In the genomic region with DNA sequence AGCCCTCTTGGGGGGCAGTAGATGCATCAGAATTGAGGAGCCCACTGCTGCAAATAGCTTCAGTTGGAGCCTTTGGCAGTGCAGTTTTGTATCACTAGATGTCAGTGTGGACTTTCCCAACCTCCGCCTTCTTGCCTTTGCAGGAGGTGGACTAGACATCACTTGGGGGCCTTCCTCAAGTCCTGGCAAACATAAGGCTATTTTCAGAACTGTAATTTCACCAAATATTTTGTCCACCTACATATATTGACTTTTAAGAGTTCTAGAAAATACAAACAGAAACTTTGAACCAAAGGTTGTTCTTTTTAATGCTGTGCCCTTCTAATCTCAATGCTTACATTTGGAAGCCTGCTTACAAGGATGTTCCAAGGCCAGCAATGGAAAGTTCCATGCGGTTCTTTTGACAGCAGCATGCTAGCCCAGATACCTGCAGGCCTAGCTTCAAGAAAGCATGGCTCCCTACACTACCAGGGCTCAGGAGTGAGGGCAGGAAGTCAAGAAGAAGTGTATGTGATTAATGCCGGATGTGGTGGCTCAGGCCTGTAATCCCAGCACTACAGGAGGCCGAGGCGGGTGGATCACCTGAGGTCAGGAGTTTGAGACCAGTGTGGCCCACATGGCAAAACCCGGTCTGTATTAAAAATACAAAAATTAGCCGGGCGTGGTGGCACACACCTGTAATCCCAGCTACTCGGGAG, we compare ENCODE assay signal across 8 cellular contexts. TPM values are rescaled to one million over a fixed set of nuclear protein-coding genes. Genes with fewer than 3 reads are reported as not detected.
DNase-seq lines count a peak whose midpoint lies in the region; ATAC-seq and TF ChIP-seq lines count a peak whose summit lies in the region.
"Had no signal": no experiment of that assay in that cellular context is flagged by ENCODE, and none has a peak within 500 bp of the region (broad histone marks: within the 10 kb centered on the region; RNA-seq: fewer than 3 reads in every experiment).

No MANE protein-coding gene starts in this region.

- POLR2A ChIA-PET in OCI-LY7 (lab: Charles Lee) = interaction anchor here (0.5 to 3.9 kb wide), 12 partner anchors 14 to 288 kb away, joined by 3 to 31 read pairs (median 4); no protein-coding TSS in a partner anchor

- H3K4me3 ChIP-seq in OCI-LY7 (ENCODE audit: low read depth, low read length, poor library complexity, severe bottlenecking) (peak overlapping the region; percentile 51), parathyroid adenoma (ENCODE audit: low read depth, low read length) (no peak overlapping the region)

- no peaks in the 10 kb centered on the region for H3K9me3 Mint-ChIP-seq in activated T-helper 2 cell treated with anti-CD3 and anti-CD28 coated beads, Interferon-gamma antibody, Interleukin-2, Interleukin-4, amounts not matched to agents 10 μg/mL and 5 μg/mL and 100 μg/mL, durations not matched to agents 14 hours and 24 hours and 36 hours
- H3K9me3 Mint-ChIP-seq: dendritic cell treated with granulocyte-macrophage colony-stimulating factor and Interleukin-4, amounts not matched to agents 40 ng/mL and 50 ng/mL, for 4 days had no signal

- H3K4me2 ChIP-seq in OCI-LY7 (ENCODE audit: low read length) (peak overlapping the region; percentile 80), parathyroid adenoma (ENCODE audit: low read length) (no peak overlapping the region)

- H3K9me2 ChIP-seq in OCI-LY7 (ENCODE audit: insufficient read depth, low read length) = no peaks in the 10 kb centered on the region

- BruUV-seq in OCI-LY7 (replicated peaks; lab: Mats Ljungman, UMichigan) = no TSS peak

- H3K9ac ChIP-seq in parathyroid adenoma = no peak overlapping the region

- H3K9me3 ChIP-seq in OCI-LY7 (ENCODE audit: low read length) (no peaks in the 10 kb centered on the region; the same call in 1 of the 2 replicates), parathyroid adenoma (ENCODE audit: control insufficient read depth, low read length) (no peaks in the 10 kb centered on the region)

- no peak overlapping the region for H3K27ac Mint-ChIP-seq in activated T-helper 2 cell treated with anti-CD3 and anti-CD28 coated beads, Interferon-gamma antibody, Interleukin-2, Interleukin-4, amounts not matched to agents 10 μg/mL and 5 μg/mL and 100 μg/mL, durations not matched to agents 14 hours and 24 hours and 36 hours
- H3K27ac Mint-ChIP-seq: dendritic cell treated with granulocyte-macrophage colony-stimulating factor and Interleukin-4, amounts not matched to agents 40 ng/mL and 50 ng/mL, for 4 days had no signal

- H4K20me1 ChIP-seq in OCI-LY7 (ENCODE audit: insufficient read depth, low read length) = no peaks in the 10 kb centered on the region

- peak overlapping the region; percentile 81 for H3K27ac ChIP-seq in OCI-LY7 (ENCODE audit: low read depth, low read length, poor library complexity, severe bottlenecking)
- H3K27ac ChIP-seq in parathyroid adenoma = no peak overlapping the region

- no peaks in the 10 kb centered on the region for H3K27me3 Mint-ChIP-seq in activated T-helper 2 cell treated with anti-CD3 and anti-CD28 coated beads, Interferon-gamma antibody, Interleukin-2, Interleukin-4, amounts not matched to agents 10 μg/mL and 5 μg/mL and 100 μg/mL, durations not matched to agents 14 hours and 24 hours and 36 hours (ENCODE audit: low read depth)
- H3K27me3 Mint-ChIP-seq: dendritic cell treated with granulocyte-macrophage colony-stimulating factor and Interleukin-4, amounts not matched to agents 40 ng/mL and 50 ng/mL, for 4 days had no signal

- no peak overlapping the region for H3K4me3 Mint-ChIP-seq in activated T-helper 2 cell treated with anti-CD3 and anti-CD28 coated beads, Interferon-gamma antibody, Interleukin-2, Interleukin-4, amounts not matched to agents 10 μg/mL and 5 μg/mL and 100 μg/mL, durations not matched to agents 14 hours and 24 hours and 36 hours (ENCODE audit: low read depth)
- H3K4me3 Mint-ChIP-seq: dendritic cell treated with granulocyte-macrophage colony-stimulating factor and Interleukin-4, amounts not matched to agents 40 ng/mL and 50 ng/mL, for 4 days had no signal

- intact Hi-C loops in OCI-LY7 (cut with micrococcal nuclease; ENCODE audit: unreplicated experiment) = loop anchor here (1.0 to 5.0 kb wide), 8 partner anchors 76 to 450 kb away; a partner anchor contains a TSS
- intact Hi-C loops in activated T-helper 2 cell treated with anti-CD3 and anti-CD28 coated beads, Interferon-gamma antibody, Interleukin-2, Interleukin-4, amounts not matched to agents 10 μg/mL and 5 μg/mL and 100 μg/mL, durations not matched to agents 14 hours and 24 hours and 36 hours (cut with micrococcal nuclease) = loop anchor here (1.0 to 2.0 kb wide), 3 partner anchors 76 to 289 kb away; no protein-coding TSS in a partner anchor

- H2AFZ ChIP-seq in OCI-LY7 (ENCODE audit: low read length) (peak overlapping the region; percentile 96; the same call in 1 of the 2 replicates), parathyroid adenoma (no peak overlapping the region)

- H3K27me3 ChIP-seq in parathyroid adenoma (ENCODE audit: control insufficient read depth, insufficient read depth, low read length) = no peaks in the 10 kb centered on the region

- peak; percentile 44 for DNase-seq in GM10266 (ENCODE audit: extremely low spot score)
- DNase-seq in OCI-LY7 (ENCODE audit: low spot score) = peak; percentile 92
- peak; percentile 32 for DNase-seq in activated T-helper 2 cell treated with anti-CD3 and anti-CD28 coated beads, Interferon-gamma antibody, Interleukin-2, Interleukin-4, amounts not matched to agents 10 μg/mL and 5 μg/mL and 100 μg/mL, durations not matched to agents 14 hours and 24 hours and 36 hours (ENCODE audit: low spot score)
- DNase-seq in foreskin melanocyte = peak; percentile 52

- H3K4me1 ChIP-seq in OCI-LY7 (ENCODE audit: insufficient read depth, low read length, poor library complexity, severe bottlenecking) (peaks cover 76% of the 10 kb centered on the region), parathyroid adenoma (no peaks in the 10 kb centered on the region)

- CTCF ChIA-PET in OCI-LY7 (lab: Charles Lee; ENCODE audit: unreplicated experiment) = interaction anchor here (0.9 to 1.8 kb wide), 4 partner anchors 76 to 288 kb away, joined by 3 to 5 read pairs (median 5); no protein-coding TSS in a partner anchor

- H3K79me2 ChIP-seq in OCI-LY7 (ENCODE audit: insufficient read depth, low read depth, low read length) = no peaks in the 10 kb centered on the region
- no peaks in the 10 kb centered on the region for H3K79me2 ChIP-seq in parathyroid adenoma

- peak; percentile 68 for TF ChIP-seq CTCF in GM10266 (IDR thresholded peaks at IDR 0.05; ENCODE audit: control insufficient read depth, insufficient read depth, low read depth, missing control alignments)
- TF ChIP-seq CTCF in OCI-LY7 (conservative IDR thresholded peaks at IDR 0.05; ENCODE audit: low read length) = peak; percentile 98
- peak; percentile 58 for TF ChIP-seq CTCF in parathyroid adenoma (IDR thresholded peaks at IDR 0.05)

- no peaks in the 10 kb centered on the region for H3K36me3 Mint-ChIP-seq in activated T-helper 2 cell treated with anti-CD3 and anti-CD28 coated beads, Interferon-gamma antibody, Interleukin-2, Interleukin-4, amounts not matched to agents 10 μg/mL and 5 μg/mL and 100 μg/mL, durations not matched to agents 14 hours and 24 hours and 36 hours (ENCODE audit: low read depth)

- H3K36me3 ChIP-seq in OCI-LY7 (ENCODE audit: insufficient read depth, low read length) = no peaks in the 10 kb centered on the region
- no peaks in the 10 kb centered on the region for H3K36me3 ChIP-seq in parathyroid adenoma (ENCODE audit: control insufficient read depth, insufficient read depth, low read length)

- H3K4me1 Mint-ChIP-seq in activated T-helper 2 cell treated with anti-CD3 and anti-CD28 coated beads, Interferon-gamma antibody, Interleukin-2, Interleukin-4, amounts not matched to agents 10 μg/mL and 5 μg/mL and 100 μg/mL, durations not matched to agents 14 hours and 24 hours and 36 hours (ENCODE audit: low read depth) = peaks cover 6% of the 10 kb centered on the region

- ATAC-seq in HG03095 (IDR thresholded peaks at IDR 0.05; ENCODE audit: unreplicated experiment) = peak; percentile 50
- no peak for ATAC-seq in HG03457 (IDR thresholded peaks at IDR 0.05; ENCODE audit: unreplicated experiment)

RNA-seq across cellular contexts. Expression of a gene that starts 8.0 kb away (rescaled TPM):
- total RNA-seq in OCI-LY7 (2014; rRNA removed; shearing (Covaris generic)) = 18.0 and 24.7 TPM in 2 replicates
- total RNA-seq in OCI-LY7 (2022) = 21.2 and 25.7 TPM in 2 replicates
- 10.2 and 10.4 TPM in 2 replicates for total RNA-seq in activated T-helper 2 cell treated with anti-CD3 and anti-CD28 coated beads, Interferon-gamma antibody, Interleukin-2, Interleukin-4, amounts not matched to agents 10 μg/mL and 5 μg/mL and 100 μg/mL, durations not matched to agents 14 hours and 24 hours and 36 hours

Comparison
In these comparisons a context has a peak if more than half of its experiments do, and no peak if none do; other contexts are left out.
1. DNase-seq: peak in every context shown above with its lines; median percentile 92 in OCI-LY7; 52 in foreskin melanocyte; 44 in GM10266; 32 in activated T-helper 2 cell treated with anti-CD3 and anti-CD28 coated beads, Interferon-gamma antibody, Interleukin-2, Interleukin-4, amounts not matched to agents 10 μg/mL and 5 μg/mL and 100 μg/mL, durations not matched to agents 14 hours and 24 hours and 36 hours.